1 cellular context compared by ENCODE assay signal in genomic region chr10:118721005-118721876, GRCh38.
A peak's percentile ranks its signal among the peaks of the same experiment; 100 is the strongest.
TF ChIP-seq lines count a peak whose summit lies in the region.

No MANE protein-coding gene starts in this region.

TF ChIP-seq in HEK293, 187 proteins besides CTCF, POLR2A, EP300 and RAD21 (continued from another document):
- TF ChIP-seq ZBTB11 (tag by site-specific recombination; conservative IDR thresholded peaks at IDR 0.05; ENCODE audit: low read depth): peak; percentile 54; the same call in 1 of the 2 replicates
